Comparison of ENCODE assay signal across 11 cellular contexts in genomic region chr6:17725083-17725482, GRCh38. TPM values are rescaled to one million over a fixed set of nuclear protein-coding genes. Genes with fewer than 3 reads are reported as not detected.
DNase-seq lines count a peak whose midpoint lies in the region; ATAC-seq and TF ChIP-seq lines count a peak whose summit lies in the region.
"Had no signal": no experiment of that assay in that cellular context is flagged by ENCODE, and none has a peak within 500 bp of the region (broad histone marks: within the 10 kb centered on the region; RNA-seq: fewer than 3 reads in every experiment).

No MANE protein-coding gene starts in this region.

- peak overlapping the region; percentile 57 for H3K4me2 ChIP-seq in BLaER1
- H3K4me2 ChIP-seq: KMS-11 had no signal

- peak overlapping the region; percentile 34 for H3K27ac Mint-ChIP-seq in WTC11

- H3K27me3 ChIP-seq in BLaER1 (no peaks in the 10 kb centered on the region), prostate gland (replicated peaks; ENCODE audit: insufficient read depth) (no peaks in the 10 kb centered on the region)

- H3K4me3 Mint-ChIP-seq in WTC11 = no peak overlapping the region

- H3K4me3 ChIP-seq in BLaER1 = no peak overlapping the region
- no peak overlapping the region for H3K4me3 ChIP-seq in coronary artery
- H3K4me3 ChIP-seq in prostate gland = no peak overlapping the region

- H3K27ac ChIP-seq in BLaER1 = peak overlapping the region; percentile 14; the same call in 1 of the 2 replicates
- no peak overlapping the region for H3K27ac ChIP-seq in coronary artery
- H3K27ac ChIP-seq in prostate gland = no peak overlapping the region
- H3K27ac ChIP-seq: KMS-11 had no signal

- WGBS in prostate gland = 23% methylated on average over 6 of the region's 6 CpGs

- CTCF ChIA-PET in WTC11 (lab: Charles Lee) = interaction anchor here (1.0 kb wide), 1 partner anchor 23 kb away, joined by 7 read pairs; no protein-coding TSS in a partner anchor

- intact Hi-C loops in prostate gland (cut with DNase I) = no loop called here

- no peaks in the 10 kb centered on the region for H3K27me3 Mint-ChIP-seq in WTC11 (ENCODE audit: low read depth)

- no peaks in the 10 kb centered on the region for H3K36me3 ChIP-seq in BLaER1
- H3K36me3 ChIP-seq in prostate gland = no peaks in the 10 kb centered on the region

- ATAC-seq in WTC11 = peak; percentile 98

- H3K4me1 ChIP-seq in BLaER1 = peaks cover 13% of the 10 kb centered on the region
- no peaks in the 10 kb centered on the region for H3K4me1 ChIP-seq in prostate gland (replicated peaks)

- POLR2A ChIA-PET in WTC11 (lab: Charles Lee) = interaction anchor here (1.0 kb wide), 1 partner anchor 18 kb away, joined by 3 read pairs; the partner anchor contains the start of gene NUP153

- TF ChIP-seq CTCF in WTC11 (IDR thresholded peaks at IDR 0.05) (no peak), coronary artery (IDR thresholded peaks at IDR 0.05) (no peak), prostate gland (IDR thresholded peaks at IDR 0.05) (no peak)

- H3K36me3 Mint-ChIP-seq in WTC11 = no peaks in the 10 kb centered on the region

- H3K9me3 ChIP-seq in BLaER1 = peaks cover 14% of the 10 kb centered on the region
- no peaks in the 10 kb centered on the region for H3K9me3 ChIP-seq in prostate gland

- DNase-seq in NCI-H1105 (lab: John Stamatoyannopoulos, UW) (peak; percentile 27), WTC11 (ENCODE audit: low spot score) (peak; percentile 77), left kidney (ENCODE audit: low read depth, low spot score) (peak; percentile 93), coronary artery (ENCODE audit: low spot score) (no peak), activated gamma-delta T cell (lab: John Stamatoyannopoulos, UW) (no peak), prostate gland (ENCODE audit: low spot score) (no peak), RPMI8226 (no peak)
- DNase-seq: activated CD4-positive, CD25-positive, alpha-beta regulatory T cell; DMS79 treated with DMSO at 0.1 percent for 48 hours had no signal

- TF ChIP-seq POLR2A in prostate gland (IDR thresholded peaks at IDR 0.05) = no peak

- no peaks in the 10 kb centered on the region for H4K20me1 ChIP-seq in BLaER1

- peaks cover 22% of the 10 kb centered on the region for H3K4me1 Mint-ChIP-seq in WTC11

- no peak overlapping the region for H3K9ac ChIP-seq in BLaER1
- H3K9ac ChIP-seq: KMS-11 had no signal

- H3K9me3 Mint-ChIP-seq in WTC11 = peaks cover 9% of the 10 kb centered on the region

TF ChIP-seq in WTC11, 78 proteins besides CTCF, POLR2A, EP300 and RAD21:
- no peak for TF ChIP-seq ELF4 (CRISPR knock-in tag; IDR thresholded peaks at IDR 0.05; ENCODE audit: low read depth)
- TF ChIP-seq ZNF423 (CRISPR knock-in tag; IDR thresholded peaks at IDR 0.05) = peak; percentile 35; the same call in 1 of the 2 replicates

RNA-seq across cellular contexts. Expression of gene NUP153, which starts 18.4 kb away (rescaled TPM):
- total RNA-seq in WTC11 (2021) = 58.4 to 67.0 TPM (median 60.2 TPM) in 3 replicates
- 10 to 100 TPM; 35.3 to 46.2 TPM for total RNA-seq in prostate gland

Comparison
In these comparisons a context has a peak if more than half of its experiments do, and no peak if none do; other contexts are left out.
1. DNase-seq: peak in NCI-H1105 (single experiment), WTC11 (single experiment) and left kidney (single experiment); none in coronary artery (single experiment), activated gamma-delta T cell (single experiment), prostate gland (single experiment) and RPMI8226 (single experiment).